In the genomic region with DNA sequence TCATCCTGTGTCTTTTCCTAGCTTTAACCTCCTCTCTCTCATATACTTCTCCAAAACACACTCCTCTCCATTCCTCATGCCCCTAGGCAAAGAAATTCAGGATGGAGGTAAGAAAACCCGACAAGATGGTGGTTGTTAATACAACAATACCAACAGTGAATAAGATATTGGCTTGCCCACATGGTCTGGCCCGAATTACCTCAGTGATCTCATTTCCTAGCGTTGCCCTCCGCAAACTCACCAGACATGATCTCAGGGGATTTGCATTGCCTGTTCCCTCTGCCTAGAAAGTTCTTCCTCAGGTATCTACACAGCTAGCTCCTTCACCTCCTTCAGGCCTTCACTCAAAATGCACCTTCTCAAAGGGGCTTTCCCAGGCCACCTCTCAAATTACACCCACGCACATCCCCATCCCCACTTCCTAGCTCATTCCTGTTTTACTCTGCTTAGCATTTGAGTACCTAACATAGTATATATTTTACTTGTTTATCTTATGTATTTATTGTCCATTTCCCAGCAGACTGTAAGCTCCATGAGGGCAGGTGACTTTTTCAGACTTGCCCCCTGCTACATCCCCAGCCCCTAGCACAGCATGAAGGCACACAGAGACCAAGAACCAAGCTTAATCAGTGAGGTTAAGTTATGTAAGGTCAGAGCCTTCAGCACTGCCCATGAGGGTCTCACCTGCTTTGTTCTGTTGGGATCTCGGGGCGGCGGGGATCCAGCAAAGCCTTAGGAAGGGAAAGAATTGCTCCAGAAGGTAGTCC, we compare ENCODE assay signal across 13 cellular contexts. TPM values are rescaled to one million over a fixed set of nuclear protein-coding genes. Genes with fewer than 3 reads are reported as not detected.
DNase-seq lines count a peak whose midpoint lies in the region; ATAC-seq and TF ChIP-seq lines count a peak whose summit lies in the region.
"Had no signal": no experiment of that assay in that cellular context is flagged by ENCODE, and none has a peak within 500 bp of the region (broad histone marks: within the 10 kb centered on the region; RNA-seq: fewer than 3 reads in every experiment).

No MANE protein-coding gene starts in this region.

- DNase-seq in A673 (ENCODE audit: low spot score) (no peak), CD14-positive monocyte (ENCODE audit: low spot score) (no peak), myocyte (ENCODE audit: low read depth) (peak; percentile 22), kidney glomerular epithelial cell (lab: John Stamatoyannopoulos, UW) (no peak), upper lobe of left lung (no peak), NCI-H2081 treated with DMSO at 0.1 percent for 48 hours (lab: John Stamatoyannopoulos, UW) (no peak)
- DNase-seq: cerebellar nuclear complex; NK-92 treated with Interleukin-12 subunit alpha and Interleukin-12 subunit beta, amount 100 ng/mL, for 24 hours; pancreas; T-helper 9 cell had no signal

- POLR2A ChIA-PET in A673 (lab: Charles Lee; ENCODE audit: low non-redundant PET), result no interaction called here

- peaks cover 95% of the 10 kb centered on the region for H3K36me3 ChIP-seq in A673 (ENCODE audit: insufficient read depth, low read length, poor library complexity, severe bottlenecking)
- peaks cover 21 to 92% (median 57%) of the 10 kb centered on the region in 4 donors for H3K36me3 ChIP-seq in upper lobe of left lung

- no TSS peak for BruUV-seq in A673 (replicated peaks; lab: Mats Ljungman, UMichigan)

- peak overlapping the region in 6 of 7 donors; percentile 7 to 69 (median 38) for H3K27ac Mint-ChIP-seq in CD14-positive monocyte

- H3K36me3 Mint-ChIP-seq in CD14-positive monocyte, result peaks cover 78 to 90% of the 10 kb centered on the region in 2 donors

- H3K4me1 ChIP-seq in A673 (ENCODE audit: insufficient read depth, low read length, poor library complexity, severe bottlenecking) (peaks cover 5% of the 10 kb centered on the region), upper lobe of left lung (peaks cover 0 to 4% (median 2%) of the 10 kb centered on the region in 4 donors)

- H3K27me3 Mint-ChIP-seq in CD14-positive monocyte (ENCODE audit: low read depth in 3 of 3), result peaks cover 0 to 1% (median 0%) of the 10 kb centered on the region in 3 donors

- no peak for TF ChIP-seq CTCF in A673 (conservative IDR thresholded peaks at IDR 0.05; ENCODE audit: low read depth, low read length)
- no peak for TF ChIP-seq CTCF in CD14-positive monocyte (IDR thresholded peaks at IDR 0.05)
- no peak for TF ChIP-seq CTCF in VCaP (conservative IDR thresholded peaks at IDR 0.05)
- no peak for TF ChIP-seq CTCF in upper lobe of left lung (IDR thresholded peaks at IDR 0.05)

- H3K4me3 Mint-ChIP-seq in CD14-positive monocyte, result no peak overlapping the region

- TF ChIP-seq POLR2A in upper lobe of left lung (IDR thresholded peaks at IDR 0.05), result no peak

- no peak for ATAC-seq in GM18517 (IDR thresholded peaks at IDR 0.05; ENCODE audit: unreplicated experiment)
- ATAC-seq in upper lobe of left lung (ENCODE audit: low FRiP score in 2 of 2), result no peak

- H3K27me3 ChIP-seq in A673 (replicated peaks; ENCODE audit: insufficient read depth, low read depth, low read length, poor library complexity), result no peaks in the 10 kb centered on the region
- H3K27me3 ChIP-seq in upper lobe of left lung, result no peaks in the 10 kb centered on the region
- H3K27me3 ChIP-seq: pancreas had no signal

- peak overlapping the region; percentile 44 for H3K27ac ChIP-seq in A673 (ENCODE audit: low read depth, low read length, poor library complexity, severe bottlenecking)
- peak overlapping the region; percentile 45 for H3K27ac ChIP-seq in VCaP
- peak overlapping the region in 1 of 4 donors; percentile 72 for H3K27ac ChIP-seq in upper lobe of left lung
- H3K27ac ChIP-seq: C4-2B, pancreas had no signal

- no peaks in the 10 kb centered on the region for H3K9me3 Mint-ChIP-seq in CD14-positive monocyte

- H3K4me3 ChIP-seq in A673 (ENCODE audit: low read depth, low read length, poor library complexity, severe bottlenecking), result no peak overlapping the region
- no peak overlapping the region for H3K4me3 ChIP-seq in upper lobe of left lung
- H3K4me3 ChIP-seq: pancreas had no signal

- 92 to 99% methylated on average over 8 of the region's 8 CpGs for WGBS in upper lobe of left lung, 2 donors

- H3K4me1 Mint-ChIP-seq in CD14-positive monocyte, result peaks cover 4% of the 10 kb centered on the region

- CTCF ChIA-PET in A673 (lab: Charles Lee), result no interaction called here

- intact Hi-C loops in A673 (cut with micrococcal nuclease; ENCODE audit: unreplicated experiment), result no loop called here
- intact Hi-C loops in CD14-positive monocyte (cut with micrococcal nuclease), result no loop called here

- H3K9me3 ChIP-seq in A673 (ENCODE audit: low read depth, low read length, poor library complexity, severe bottlenecking) (no peaks in the 10 kb centered on the region), upper lobe of left lung (no peaks in the 10 kb centered on the region)
- H3K9me3 ChIP-seq: pancreas had no signal

- no peak for TF ChIP-seq EP300 in upper lobe of left lung (IDR thresholded peaks at IDR 0.05)

RNA-seq across cellular contexts. Expression of gene UBR4, which starts 10.2 kb away (rescaled TPM):
- 214 and 221 TPM in 2 replicates for total RNA-seq in A673 (2021)
- polyA plus RNA-seq in CD14-positive monocyte, result 10 to 100 TPM; 44.3 to 49.4 TPM
- 78.9 and 79.8 TPM in 2 replicates for total RNA-seq in myocyte
- polyA plus RNA-seq in myocyte (2012), result 114 TPM
- 100 to 1,000 TPM; 101 to 317 (median 135) TPM for total RNA-seq in upper lobe of left lung

RNA-seq across cellular contexts. Expression of gene EMC1, which starts 31.1 kb away (rescaled TPM):
- total RNA-seq in A673 (2021) (75.9 and 84.3 TPM in 2 replicates), myocyte (71.7 and 85.0 TPM in 2 replicates), upper lobe of left lung (10 to 100 TPM; 31.7 to 65.0 (median 41.9) TPM)
- 10 to 100 TPM; 14.7 to 18.5 TPM for polyA plus RNA-seq in CD14-positive monocyte
- 53.2 TPM for polyA plus RNA-seq in myocyte (2012)

RNA-seq across cellular contexts. Expression of gene MRTO4, which starts 31.3 kb away (rescaled TPM):
- total RNA-seq in A673 (2021), result 125 and 145 TPM in 2 replicates
- polyA plus RNA-seq in CD14-positive monocyte, result 1 to 10 TPM; 8.4 to 8.7 TPM
- 36.0 and 36.1 TPM in 2 replicates for total RNA-seq in myocyte
- polyA plus RNA-seq in myocyte (2012), result 31.5 TPM
- total RNA-seq in upper lobe of left lung, result 10 to 100 TPM in 5 of 6 donors, 1 to 10 TPM in 1; 7.3 to 31.8 (median 13.9) TPM
